26 cellular contexts compared by ENCODE assay signal in the genomic region with DNA sequence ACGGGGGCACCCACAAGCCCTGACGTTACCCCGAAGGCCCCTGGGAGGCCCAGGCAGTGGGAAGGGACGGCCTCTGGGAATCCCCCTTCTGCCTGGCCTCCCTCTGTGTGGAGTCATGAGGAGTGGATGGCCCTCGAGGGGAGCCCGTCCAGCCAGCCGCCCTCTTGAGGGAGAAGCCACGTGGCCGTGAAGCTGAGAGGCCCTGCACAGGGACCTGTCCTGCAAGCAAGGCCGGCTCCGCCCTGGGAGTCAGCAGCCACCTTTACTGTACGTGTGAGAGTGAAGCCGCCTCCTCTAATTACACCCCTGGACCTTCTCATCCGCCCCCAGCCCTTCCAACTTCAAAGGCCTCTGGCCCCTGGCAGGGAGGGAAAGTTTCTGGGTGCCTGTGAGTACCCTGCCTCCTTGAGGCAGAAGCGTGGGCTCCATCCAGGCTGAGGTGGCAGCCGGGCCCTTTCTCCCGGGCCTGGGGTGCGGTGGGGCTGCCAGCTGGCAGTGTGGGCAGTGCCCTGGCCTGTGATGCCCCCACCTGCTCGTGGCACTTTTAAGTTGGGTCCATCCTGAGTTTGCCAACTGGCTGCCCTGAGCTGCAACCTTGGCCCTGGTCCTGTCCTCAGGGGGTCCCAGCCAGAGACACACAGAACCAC. TPM values are rescaled to one million over a fixed set of nuclear protein-coding genes. Genes with fewer than 3 reads are reported as not detected.
DNase-seq lines count a peak whose midpoint lies in the region; ATAC-seq, FAIRE-seq and TF ChIP-seq lines count a peak whose summit lies in the region.
"Had no signal": no experiment of that assay in that cellular context is flagged by ENCODE, and none has a peak within 500 bp of the region (broad histone marks: within the 10 kb centered on the region; RNA-seq: fewer than 3 reads in every experiment).

No MANE protein-coding gene starts in this region.

- H3K36me3 ChIP-seq in HCT116 (ENCODE audit: control insufficient read depth in 1 of 2, insufficient read depth in 2 of 2, low read length in 2 of 2) (no peaks in the 10 kb centered on the region), K562 (ENCODE audit: control insufficient read depth, insufficient read depth, low read length) (no peaks in the 10 kb centered on the region), left lung (no peaks in the 10 kb centered on the region), stomach (no peaks in the 10 kb centered on the region)
- H3K36me3 ChIP-seq: breast epithelium, spleen had no signal

- intact Hi-C loops in HCT116 (cut with micrococcal nuclease) (no loop called here), K562 (cut with micrococcal nuclease) (no loop called here), left lung (cut with DNase I) (no loop called here), stomach (cut with DNase I; ENCODE audit: low total_unique reads) (no loop called here), dorsolateral prefrontal cortex (cut with DNase I) (no loop called here)

- in situ Hi-C loops in K562 (cut with MboI) = no loop called here

- TF ChIP-seq EP300 in K562 (IDR thresholded peaks at IDR 0.05; ENCODE audit: low read length) (no peak), stomach (IDR thresholded peaks at IDR 0.05) (no peak)

- peaks cover 3 to 7% of the 10 kb centered on the region in 2 donors for H3K4me1 Mint-ChIP-seq in effector memory CD8-positive, alpha-beta T cell (ENCODE audit: low read depth in 2 of 2)
- H3K4me1 Mint-ChIP-seq: activated CD4-positive, alpha-beta T cell treated with anti-CD3 and anti-CD28 coated beads, Interleukin-2, amount 10 ng/mL, durations not matched to agents 7 days and 5 days had no signal

- no peak overlapping the region for H3K4me3 Mint-ChIP-seq in effector memory CD8-positive, alpha-beta T cell
- H3K4me3 Mint-ChIP-seq: activated CD4-positive, alpha-beta T cell treated with anti-CD3 and anti-CD28 coated beads, Interleukin-2, amount 10 ng/mL, durations not matched to agents 7 days and 5 days; stimulated activated naive CD8-positive, alpha-beta T cell treated with anti-CD3 and anti-CD28 coated beads, Interleukin-15, amount 100 ng/mL, for 72 hours had no signal

- FAIRE-seq in K562 (lab: Jason Lieb, UNC) = no peak
- FAIRE-seq: GM18507, kidney, urothelium cell line had no signal

- no peaks in the 10 kb centered on the region for H3K9me3 ChIP-seq in HCT116 (ENCODE audit: control insufficient read depth in 1 of 2, insufficient read depth in 1 of 2, low read depth in 1 of 2, low read length in 2 of 2)
- H3K9me3 ChIP-seq in K562 (replicated peaks; ENCODE audit: control insufficient read depth, insufficient read depth, low read depth, low read length) = no peaks in the 10 kb centered on the region
- no peaks in the 10 kb centered on the region for H3K9me3 ChIP-seq in left lung
- H3K9me3 ChIP-seq in stomach = no peaks in the 10 kb centered on the region
- H3K9me3 ChIP-seq: breast epithelium, spleen had no signal

- H3K79me2 ChIP-seq in HCT116 (ENCODE audit: insufficient read depth, low read length) (no peaks in the 10 kb centered on the region), K562 (ENCODE audit: control insufficient read depth, insufficient read depth, low read length) (no peaks in the 10 kb centered on the region)

- H4K20me1 ChIP-seq in HCT116 (ENCODE audit: insufficient read depth) (no peaks in the 10 kb centered on the region), K562 (replicated peaks; ENCODE audit: control insufficient read depth, insufficient read depth, low read length) (no peaks in the 10 kb centered on the region)

- peaks cover 4 to 56% of the 10 kb centered on the region in 2 donors for H3K27me3 Mint-ChIP-seq in effector memory CD8-positive, alpha-beta T cell

- H3K9me3 Mint-ChIP-seq in effector memory CD8-positive, alpha-beta T cell = no peaks in the 10 kb centered on the region
- H3K9me3 Mint-ChIP-seq: activated CD4-positive, alpha-beta T cell treated with anti-CD3 and anti-CD28 coated beads, Interleukin-2, amount 10 ng/mL, durations not matched to agents 7 days and 5 days; stimulated activated naive CD8-positive, alpha-beta T cell treated with anti-CD3 and anti-CD28 coated beads, Interleukin-15, amount 100 ng/mL, for 72 hours had no signal

- BruUV-seq in HCT116 (replicated peaks; lab: Mats Ljungman, UMichigan) = no TSS peak
- no TSS peak for BruUV-seq in K562 (replicated peaks; lab: Mats Ljungman, UMichigan)

- TF ChIP-seq CTCF in HCT116 (IDR thresholded peaks at IDR 0.05 in 2 of 3, conservative IDR thresholded peaks at IDR 0.05 in 1 of 3; ENCODE audit: borderline replicate concordance in 1 of 3, insufficient read depth in 1 of 3, low read depth in 2 of 3, low read length in 2 of 3) (no peak), K562 (IDR thresholded peaks at IDR 0.05 in 2 of 3, conservative IDR thresholded peaks at IDR 0.05 in 1 of 3; ENCODE audit: insufficient read depth in 2 of 3, low read depth in 1 of 3, low read length in 3 of 3) (no peak), left lung (IDR thresholded peaks at IDR 0.05) (no peak), stomach (IDR thresholded peaks at IDR 0.05) (no peak), dorsolateral prefrontal cortex (IDR thresholded peaks at IDR 0.05 in 54 of 56, conservative IDR thresholded peaks at IDR 0.05 in 2 of 56; ENCODE audit: low read depth in 1 of 56, partially characterized antibody in 56 of 56) (no peak)

- TF ChIP-seq RAD21 in HCT116 (IDR thresholded peaks at IDR 0.05; ENCODE audit: low read depth) = no peak
- no peak for TF ChIP-seq RAD21 in K562 (CRISPR knock-in tag; conservative IDR thresholded peaks at IDR 0.05 in 1 of 2, IDR thresholded peaks at IDR 0.05 in 1 of 2)

- no peaks in the 10 kb centered on the region for H3K36me3 Mint-ChIP-seq in effector memory CD8-positive, alpha-beta T cell (ENCODE audit: insufficient read depth)

- H3K4me1 ChIP-seq in HCT116 (ENCODE audit: control insufficient read depth in 1 of 2, insufficient read depth in 2 of 2, low read length in 2 of 2) = peaks cover 0 to 19% of the 10 kb centered on the region in 2 experiments; a peak in 3 of 4 replicates
- peaks cover 8 to 78% of the 10 kb centered on the region in 2 experiments for H3K4me1 ChIP-seq in K562 (replicated peaks in 1 of 2; ENCODE audit: control insufficient read depth in 2 of 2, insufficient read depth in 2 of 2, low read length in 2 of 2)
- peaks cover 0 to 32% of the 10 kb centered on the region in 2 donors for H3K4me1 ChIP-seq in left lung
- H3K4me1 ChIP-seq in stomach = peaks cover 13 to 58% (median 52%) of the 10 kb centered on the region in 4 donors
- H3K4me1 ChIP-seq: breast epithelium had no signal

- H3K27ac Mint-ChIP-seq in effector memory CD8-positive, alpha-beta T cell = no peak overlapping the region
- H3K27ac Mint-ChIP-seq: activated CD4-positive, alpha-beta T cell treated with anti-CD3 and anti-CD28 coated beads, Interleukin-2, amount 10 ng/mL, durations not matched to agents 7 days and 5 days had no signal

- no peak overlapping the region for H2AFZ ChIP-seq in HCT116 (ENCODE audit: low read depth, low read length, poor library complexity, severe bottlenecking)
- peak overlapping the region; percentile 21; the same call in 1 of the 2 replicates for H2AFZ ChIP-seq in K562 (ENCODE audit: low read depth, low read length)

- H3K4me3 ChIP-seq in HCT116 (replicated peaks in 1 of 2; ENCODE audit: low read depth in 1 of 2, low read length in 2 of 2) = no peak overlapping the region
- no peak overlapping the region for H3K4me3 ChIP-seq in K562
- no peak overlapping the region for H3K4me3 ChIP-seq in left lung
- H3K4me3 ChIP-seq in stomach = no peak overlapping the region
- H3K4me3 ChIP-seq in dorsolateral prefrontal cortex = no peak overlapping the region
- H3K4me3 ChIP-seq: breast epithelium, spleen had no signal

- ATAC-seq in HCT116 (0 out of 2 replicates have a peak, but pooled peaks have one; percentile 20), K562 (peak; percentile 45), left lung (peak; percentile 57), HG03342 (IDR thresholded peaks at IDR 0.05; ENCODE audit: unreplicated experiment) (no peak)
- no peak for ATAC-seq in effector memory CD8-positive, alpha-beta T cell (replicated peaks)
- ATAC-seq: foreskin keratinocyte; PC-3; stimulated activated naive CD8-positive, alpha-beta T cell treated with anti-CD3 and anti-CD28 coated beads, Interleukin-15, amount 100 ng/mL, for 72 hours had no signal

- no peak for DNase-seq in HCT116 (ENCODE audit: low read depth, low spot score)
- peak in 2 of 4 experiments; percentile 37 to 41 for DNase-seq in K562 (ENCODE audit: extremely low read depth in 1 of 4, low spot score in 3 of 4)
- no peak for DNase-seq in left lung
- DNase-seq in stomach = no peak
- no peak for DNase-seq in activated CD8-positive, alpha-beta memory T cell treated with anti-CD3 and anti-CD28 coated beads, Interleukin-2, amount 50 U/mL, for 4 hours
- DNase-seq in dorsolateral prefrontal cortex = no peak
- DNase-seq in effector memory CD8-positive, alpha-beta T cell = no peak
- DNase-seq: activated CD4-positive, alpha-beta T cell treated with anti-CD3 and anti-CD28 coated beads, Interleukin-2, amount 10 ng/mL, durations not matched to agents 7 days and 5 days; activated effector memory CD4-positive, alpha-beta T cell treated with anti-CD3 and anti-CD28 coated beads, Interleukin-2, amount 50 U/mL, for 16 hours; COR-L47; EL; foreskin keratinocyte; KBM-7; kidney; MV-4-11; NCI-H226; PC-3; SIG-M5; spleen; stimulated activated CD4-positive, alpha-beta T cell treated with anti-CD3 and anti-CD28 coated beads, Interleukin-4, amount 100 ng/mL, for 4 hours; stimulated activated naive CD8-positive, alpha-beta T cell treated with anti-CD3 and anti-CD28 coated beads, Interleukin-15, amount 100 ng/mL, for 72 hours had no signal

- CTCF ChIA-PET in HCT116 (lab: Charles Lee) = interaction anchor here (1.0 to 1.4 kb wide), 2 partner anchors 122 kb away, joined by 3 to 4 read pairs; no protein-coding TSS in a partner anchor
- CTCF ChIA-PET in K562 (lab: Yijun Ruan, JAX; ENCODE audit: low intra/inter-chr PET ratio) = no interaction called here

- H3K27me3 ChIP-seq in HCT116 (ENCODE audit: insufficient read depth, low read length) (no peaks in the 10 kb centered on the region), K562 (ENCODE audit: control insufficient read depth in 2 of 2, insufficient read depth in 2 of 2, low read length in 2 of 2) (no peaks in the 10 kb centered on the region), left lung (peaks cover 0 to 12% of the 10 kb centered on the region in 2 donors), stomach (peaks cover 0 to 16% (median 0%) of the 10 kb centered on the region in 3 donors), dorsolateral prefrontal cortex (no peaks in the 10 kb centered on the region)

- WGBS in K562 (ENCODE audit: insufficient coverage, low coverage, missing lambda C conversion rate) = 38% methylated on average over 17 of the region's 19 CpGs
- WGBS in stomach, 5 donors = 62 to 78% (median 68%) methylated on average over 13 to 19 of the region's 19 CpGs

- H3K9me1 ChIP-seq in K562 (ENCODE audit: control insufficient read depth, insufficient read depth, low read length) = no peaks in the 10 kb centered on the region

- H3K4me2 ChIP-seq in HCT116 (ENCODE audit: low read length) (no peak overlapping the region; the same call in 1 of the 2 replicates), K562 (ENCODE audit: insufficient read depth, low read length) (no peak overlapping the region)

- RAD21 ChIA-PET in HCT116 (lab: Charles Lee; ENCODE audit: low non-redundant PET in 1 of 2, low total read pairs in 2 of 2, uncharacterized antibody in 2 of 2, unreplicated experiment in 2 of 2) = no interaction called here

- no peaks in the 10 kb centered on the region for H3K9me2 ChIP-seq in HCT116 (ENCODE audit: insufficient read depth)

- H3K27ac ChIP-seq in HCT116 (ENCODE audit: low read depth, low read length) (no peak overlapping the region), K562 (ENCODE audit: extremely low read depth, low read depth, low read length) (no peak overlapping the region), left lung (no peak overlapping the region), stomach (peak overlapping the region in 4 of 5 donors; percentile 7 to 69 (median 19)), dorsolateral prefrontal cortex (peak overlapping the region in 15 of 59 donors; percentile 8 to 77 (median 47))
- H3K27ac ChIP-seq: breast epithelium, epithelial cell of prostate, foreskin keratinocyte had no signal

- TF ChIP-seq POLR2A in HCT116 (IDR thresholded peaks at IDR 0.05; ENCODE audit: borderline replicate concordance, extremely low read depth, insufficient read depth, insufficient read length) (no peak), K562 (conservative IDR thresholded peaks at IDR 0.05) (no peak), stomach (IDR thresholded peaks at IDR 0.05) (no peak)

- POLR2A ChIA-PET in HCT116 (lab: Charles Lee) = interaction anchor here (0.9 kb wide), 1 partner anchor 61 kb away, joined by 4 read pairs; a partner anchor contains a TSS
- POLR2A ChIA-PET in K562 (lab: Yijun Ruan, JAX) = interaction anchor here (1.0 kb wide), 2 partner anchors 13 to 16 kb away, joined by 3 read pairs; no protein-coding TSS in a partner anchor

- H3K9ac ChIP-seq in HCT116 (ENCODE audit: low read length) (no peak overlapping the region), K562 (ENCODE audit: insufficient read depth in 1 of 2, low read depth in 2 of 2, low read length in 2 of 2) (peak overlapping the region in 1 of 2 experiments; percentile 0; a peak in 1 of 4 replicates)

RNA-seq across cellular contexts. Expression of a gene that starts 55.9 kb away (rescaled TPM):
- total RNA-seq in HCT116 (2021; ENCODE audit: unreplicated experiment) (82.0 TPM), K562 (2014; rRNA removed) (217 and 294 TPM in 2 replicates), K562 (2014; rRNA removed; fragmentation: Illumina TruSeq; extraction: Trizol) (6.6 and 10.2 TPM in 2 replicates), K562 (2015; rRNA removed; fragmentation: Illumina TruSeq; extraction: Trizol) (55.3 and 55.5 TPM in 2 replicates), K562 (2021) (213 and 225 TPM in 2 replicates), left lung (100 to 1,000 TPM; 105 to 165 TPM), stomach (1,000 to 10,000 TPM in 1 of 5 donors, 10 to 100 TPM in 4; 20.9 to 1,085 (median 42.0) TPM), dorsolateral prefrontal cortex (100 to 1,000 TPM in 13 of 120 experiments, 10 to 100 TPM in 107; 43.0 to 145 (median 80.4) TPM)
- 87.5 and 89.7 TPM in 2 replicates for polyA plus RNA-seq in HCT116 (2012)
- total RNA-seq in K562 (2011; cell fraction: chromatin; rRNA removed; ENCODE audit: low replicate concordance) = 149 and 838 TPM in 2 replicates
- total RNA-seq in K562 (2011; cell fraction: nucleolus; rRNA removed) = 1,169 and 1,462 TPM in 2 replicates
- total RNA-seq in K562 (2011; cell fraction: nucleoplasm; rRNA removed) = 493 and 520 TPM in 2 replicates
- polyA plus RNA-seq in K562 (2011; rRNA removed) (220 and 305 TPM in 2 replicates), K562 (2014; fragmentation: Illumina TruSeq; extraction: Trizol) (16.3 and 110 TPM in 2 replicates), K562 (2014; fragmentation: Nextera tagmentation; extraction: Ambion mirVana) (10 to 100 TPM in 1 of 2 experiments, 1 to 10 TPM in 1; 1.5 to 10.9 TPM), K562 (2014; rRNA removed) (286 and 294 TPM in 2 replicates), stomach (100 to 1,000 TPM in 1 of 3 donors, 10 to 100 TPM in 2; 44.8 to 113 (median 79.2) TPM)
- polyA plus RNA-seq in K562 (2011; cell fraction: cytosol; rRNA removed) = 390 and 1,175 TPM in 2 replicates
- polyA plus RNA-seq in K562 (2011; cell fraction: nucleus; rRNA removed) = 1,734 and 4,262 TPM in 2 replicates
- polyA plus RNA-seq in K562 (2012) = 148 and 194 TPM in 2 replicates
- polyA minus RNA-seq in K562 (2011; rRNA and poly(A)+ RNA removed) = 33.5 and 52.0 TPM in 2 replicates
- polyA minus RNA-seq in K562 (2011; cell fraction: cytosol; rRNA and poly(A)+ RNA removed) = 222 and 294 TPM in 2 replicates
- 630 and 998 TPM in 2 replicates for polyA minus RNA-seq in K562 (2011; cell fraction: nucleus; rRNA and poly(A)+ RNA removed)

Comparison
In these comparisons a context has a peak if more than half of its experiments do, and no peak if none do; other contexts are left out.
1. ATAC-seq: peak in HCT116 (single experiment), K562 (single experiment) and left lung (single experiment); none in HG03342 (single experiment) and effector memory CD8-positive, alpha-beta T cell (single experiment).
2. H3K27ac ChIP-seq: peak in stomach (4 of 5); none in HCT116 (single experiment), K562 (single experiment) and left lung (0 of 2).